ENCODE assay signal across 21 cellular contexts in the genomic region with DNA sequence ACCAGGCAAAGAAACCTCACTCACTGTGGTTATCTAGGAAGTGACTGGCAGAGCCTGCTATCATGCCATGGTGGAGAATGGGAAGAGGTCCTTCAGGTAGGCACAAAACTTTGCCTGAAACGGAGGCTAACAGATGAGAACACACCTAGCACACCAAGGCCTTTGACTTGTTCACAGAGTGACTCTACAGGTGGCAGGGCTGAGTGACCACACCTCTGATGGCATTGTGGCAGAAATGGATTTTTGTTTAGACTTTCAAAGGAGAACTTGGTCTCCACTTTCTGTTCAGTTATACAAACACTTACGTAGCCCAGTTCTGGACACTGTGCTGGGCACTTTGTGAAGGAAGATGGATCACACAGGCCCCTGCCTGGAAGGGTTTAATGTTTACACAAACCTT.
A peak's percentile ranks its signal among the peaks of the same experiment; 100 is the strongest.
DNase-seq lines count a peak whose midpoint lies in the region; ATAC-seq and TF ChIP-seq lines count a peak whose summit lies in the region.
"Had no signal": no experiment of that assay in that cellular context is flagged by ENCODE, and none has a peak within 500 bp of the region (broad histone marks: within the 10 kb centered on the region; RNA-seq: fewer than 3 reads in every experiment).

No MANE protein-coding gene starts in this region.

- H3K9me3 Mint-ChIP-seq in activated CD4-positive, alpha-beta T cell treated with anti-CD3 and anti-CD28 coated beads for 36 hours (ENCODE audit: low read depth) = no peaks in the 10 kb centered on the region
- no peaks in the 10 kb centered on the region for H3K9me3 Mint-ChIP-seq in natural killer cell treated with Interleukin-12 subunit alpha and Interleukin-12 subunit beta and Interleukin-15 and Interleukin-18, amount 100 ng/mL, for 72 hours
- no peaks in the 10 kb centered on the region for H3K9me3 Mint-ChIP-seq in natural killer cell
- H3K9me3 Mint-ChIP-seq: CD4-positive, alpha-beta memory T cell had no signal

- intact Hi-C loops in activated CD4-positive, alpha-beta T cell treated with anti-CD3 and anti-CD28 coated beads for 36 hours (cut with DNase I, micrococcal nuclease) = no loop called here
- intact Hi-C loops in natural killer cell (cut with micrococcal nuclease) = no loop called here
- intact Hi-C loops in esophagus muscularis mucosa (cut with DNase I) = no loop called here

- no peaks in the 10 kb centered on the region for H3K27me3 ChIP-seq in esophagus muscularis mucosa
- H3K27me3 ChIP-seq: BE2C had no signal

- TF ChIP-seq CTCF in natural killer cell (IDR thresholded peaks at IDR 0.05) (no peak), esophagus muscularis mucosa (IDR thresholded peaks at IDR 0.05) (no peak)

- H3K27me3 Mint-ChIP-seq in activated CD4-positive, alpha-beta T cell treated with anti-CD3 and anti-CD28 coated beads for 36 hours = peaks cover 17% of the 10 kb centered on the region
- H3K27me3 Mint-ChIP-seq in natural killer cell treated with Interleukin-12 subunit alpha and Interleukin-12 subunit beta and Interleukin-15 and Interleukin-18, amount 100 ng/mL, for 72 hours = peaks cover 16 to 19% of the 10 kb centered on the region in 2 donors
- H3K27me3 Mint-ChIP-seq in natural killer cell (ENCODE audit: low read depth in 2 of 2) = peaks cover 13 to 26% of the 10 kb centered on the region in 2 donors

- peaks cover 27 to 41% (median 34%) of the 10 kb centered on the region in 4 donors for H3K4me1 ChIP-seq in esophagus muscularis mucosa
- H3K4me1 ChIP-seq: A549, BE2C had no signal

- no peak for DNase-seq in activated CD4-positive, alpha-beta T cell treated with anti-CD3 and anti-CD28 coated beads for 36 hours
- DNase-seq in activated CD4-positive, alpha-beta T cell treated with anti-CD3 and anti-CD28 coated beads, Interleukin-2, amount 50 U/mL, for 4 hours = no peak
- no peak for DNase-seq in natural killer cell treated with Interleukin-12 subunit alpha and Interleukin-12 subunit beta and Interleukin-15 and Interleukin-18, amount 100 ng/mL, for 72 hours (ENCODE audit: low spot score)
- no peak for DNase-seq in natural killer cell
- DNase-seq in esophagus muscularis mucosa (ENCODE audit: extremely low spot score) = peak; percentile 57
- DNase-seq in amniotic stem cell (lab: John Stamatoyannopoulos, UW) = no peak
- DNase-seq: ACHN; AML-193; BE2C; C1 segment of cervical spinal cord; Calu3; CD4-positive, alpha-beta memory T cell; COR-L47; DMS53; DMS79 treated with DMSO at 0.1 percent for 48 hours; GF-D8; GOT3; HCEC 1CT had no signal

- ATAC-seq in activated CD4-positive, alpha-beta T cell treated with anti-CD3 and anti-CD28 coated beads for 36 hours = no peak
- ATAC-seq in natural killer cell treated with Interleukin-12 subunit alpha and Interleukin-12 subunit beta and Interleukin-15 and Interleukin-18, amount 100 ng/mL, for 72 hours = no peak
- ATAC-seq in natural killer cell (no peak), HG02852 (IDR thresholded peaks at IDR 0.05; ENCODE audit: unreplicated experiment) (no peak)
- ATAC-seq: A549 had no signal

- H3K4me3 ChIP-seq in esophagus muscularis mucosa = no peak overlapping the region
- H3K4me3 ChIP-seq: A549 had no signal

- TF ChIP-seq POLR2A in esophagus muscularis mucosa (IDR thresholded peaks at IDR 0.05; ENCODE audit: low read depth) = no peak

- POLR2A ChIA-PET in activated CD4-positive, alpha-beta T cell treated with anti-CD3 and anti-CD28 coated beads for 36 hours (lab: Charles Lee) = no interaction called here

- H3K27ac Mint-ChIP-seq in activated CD4-positive, alpha-beta T cell treated with anti-CD3 and anti-CD28 coated beads for 36 hours = peak overlapping the region; percentile 1
- peak overlapping the region; percentile 3 to 53 for H3K27ac Mint-ChIP-seq in natural killer cell treated with Interleukin-12 subunit alpha and Interleukin-12 subunit beta and Interleukin-15 and Interleukin-18, amount 100 ng/mL, for 72 hours
- no peak overlapping the region for H3K27ac Mint-ChIP-seq in natural killer cell
- H3K27ac Mint-ChIP-seq: CD4-positive, alpha-beta memory T cell had no signal

- H3K27ac ChIP-seq in esophagus muscularis mucosa (replicated peaks in 1 of 4) = no peak overlapping the region
- H3K27ac ChIP-seq: 22Rv1, A549 had no signal

- H3K9me3 ChIP-seq in esophagus muscularis mucosa = no peaks in the 10 kb centered on the region
- H3K9me3 ChIP-seq: A549, BE2C had no signal

- no peaks in the 10 kb centered on the region for H3K36me3 ChIP-seq in esophagus muscularis mucosa
- H3K36me3 ChIP-seq: BE2C had no signal

- no peak for TF ChIP-seq EP300 in esophagus muscularis mucosa (IDR thresholded peaks at IDR 0.05)

- no peak overlapping the region for H3K4me3 Mint-ChIP-seq in activated CD4-positive, alpha-beta T cell treated with anti-CD3 and anti-CD28 coated beads for 36 hours
- H3K4me3 Mint-ChIP-seq in natural killer cell treated with Interleukin-12 subunit alpha and Interleukin-12 subunit beta and Interleukin-15 and Interleukin-18, amount 100 ng/mL, for 72 hours = no peak overlapping the region
- H3K4me3 Mint-ChIP-seq in natural killer cell = no peak overlapping the region
- H3K4me3 Mint-ChIP-seq: CD4-positive, alpha-beta memory T cell had no signal

- CTCF ChIA-PET in activated CD4-positive, alpha-beta T cell treated with anti-CD3 and anti-CD28 coated beads for 36 hours (lab: Charles Lee) = no interaction called here

- WGBS in esophagus muscularis mucosa = 89% methylated on average over 2 of the region's 2 CpGs

- H3K36me3 Mint-ChIP-seq in activated CD4-positive, alpha-beta T cell treated with anti-CD3 and anti-CD28 coated beads for 36 hours (ENCODE audit: low read depth) = no peaks in the 10 kb centered on the region
- H3K36me3 Mint-ChIP-seq in natural killer cell treated with Interleukin-12 subunit alpha and Interleukin-12 subunit beta and Interleukin-15 and Interleukin-18, amount 100 ng/mL, for 72 hours = no peaks in the 10 kb centered on the region
- H3K36me3 Mint-ChIP-seq in natural killer cell = no peaks in the 10 kb centered on the region
- H3K36me3 Mint-ChIP-seq: CD4-positive, alpha-beta memory T cell had no signal

- H3K4me1 Mint-ChIP-seq in activated CD4-positive, alpha-beta T cell treated with anti-CD3 and anti-CD28 coated beads for 36 hours = peaks cover 11% of the 10 kb centered on the region
- H3K4me1 Mint-ChIP-seq in natural killer cell treated with Interleukin-12 subunit alpha and Interleukin-12 subunit beta and Interleukin-15 and Interleukin-18, amount 100 ng/mL, for 72 hours (ENCODE audit: low read depth in 2 of 2) = peaks cover 0 to 4% of the 10 kb centered on the region in 2 donors
- H3K4me1 Mint-ChIP-seq in natural killer cell = no peaks in the 10 kb centered on the region
- H3K4me1 Mint-ChIP-seq: CD4-positive, alpha-beta memory T cell had no signal

Comparison
In these comparisons a context has a peak if more than half of its experiments do, and no peak if none do; other contexts are left out.
1. H3K27ac Mint-ChIP-seq: peak in activated CD4-positive, alpha-beta T cell treated with anti-CD3 and anti-CD28 coated beads for 36 hours (single experiment) and natural killer cell treated with Interleukin-12 subunit alpha and Interleukin-12 subunit beta and Interleukin-15 and Interleukin-18, amount 100 ng/mL, for 72 hours (2 of 2); none in natural killer cell (0 of 2).